ENCODE assay signal across 20 cellular contexts in the genomic region with DNA sequence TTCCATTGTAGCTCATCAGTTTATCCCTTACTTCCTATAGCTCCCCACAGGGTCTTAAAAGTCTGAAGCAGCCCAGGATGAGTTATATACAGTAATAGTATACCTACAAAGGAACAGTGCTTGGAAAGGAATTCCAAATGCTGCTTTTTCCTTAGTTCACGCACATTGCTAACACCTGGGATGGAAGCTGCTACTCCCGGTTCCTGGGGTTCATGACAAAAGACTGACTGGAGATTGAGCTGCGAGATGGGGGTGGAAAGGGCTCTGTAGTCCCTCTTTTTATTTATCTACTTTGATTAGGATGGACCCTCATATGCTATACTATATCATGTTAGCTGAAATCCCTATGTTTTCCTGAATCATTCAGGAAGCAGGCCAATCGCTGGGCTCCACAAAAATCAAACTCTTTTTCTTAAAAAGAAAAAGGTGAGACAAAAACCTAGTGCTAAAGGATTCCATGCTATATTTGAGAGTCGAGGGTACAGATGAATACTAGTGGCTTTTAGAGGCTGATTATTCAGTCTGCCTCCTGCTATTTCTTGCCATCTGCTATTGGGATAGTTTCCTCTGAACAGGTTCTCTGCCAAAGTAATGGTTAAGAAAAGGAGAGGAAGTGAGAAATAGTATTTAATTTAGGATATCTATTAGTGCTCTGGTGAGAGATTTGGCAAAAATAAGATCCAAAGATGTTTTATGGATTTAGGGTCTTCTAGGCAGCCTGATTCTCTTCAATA.
DNase-seq lines count a peak whose midpoint lies in the region; ATAC-seq and TF ChIP-seq lines count a peak whose summit lies in the region.
"Had no signal": no experiment of that assay in that cellular context is flagged by ENCODE, and none has a peak within 500 bp of the region (broad histone marks: within the 10 kb centered on the region; RNA-seq: fewer than 3 reads in every experiment).

No MANE protein-coding gene starts in this region.

- TF ChIP-seq CTCF in endodermal cell (conservative IDR thresholded peaks at IDR 0.05) (no peak), stomach (IDR thresholded peaks at IDR 0.05) (no peak)

- H3K27ac Mint-ChIP-seq in endodermal cell: peak overlapping the region; percentile 52
- H3K27ac Mint-ChIP-seq: CD4-positive, alpha-beta T cell had no signal

- H3K9me3 ChIP-seq in HUES64 (ENCODE audit: insufficient read depth, low read depth, low read length): no peaks in the 10 kb centered on the region
- H3K9me3 ChIP-seq in endodermal cell (ENCODE audit: control insufficient read depth, low read length): no peaks in the 10 kb centered on the region
- H3K9me3 ChIP-seq in stomach: no peaks in the 10 kb centered on the region
- H3K9me3 ChIP-seq: BE2C, Peyer's patch had no signal

- no peak for TF ChIP-seq POLR2A in stomach (IDR thresholded peaks at IDR 0.05)

- no peak overlapping the region for H3K4me3 Mint-ChIP-seq in endodermal cell
- H3K4me3 Mint-ChIP-seq: CD4-positive, alpha-beta T cell had no signal

- intact Hi-C loops in stomach (cut with DNase I; ENCODE audit: low total_unique reads): no loop called here

- no peak overlapping the region for H3K4me3 ChIP-seq in HUES64 (ENCODE audit: low read length)
- no peak overlapping the region for H3K4me3 ChIP-seq in endodermal cell (ENCODE audit: low read length)
- H3K4me3 ChIP-seq in stomach: no peak overlapping the region
- H3K4me3 ChIP-seq: Peyer's patch had no signal

- H3K4me1 Mint-ChIP-seq in endodermal cell: peaks cover 31% of the 10 kb centered on the region

- no peak for TF ChIP-seq EP300 in stomach (IDR thresholded peaks at IDR 0.05)

- H3K36me3 ChIP-seq in HUES64 (ENCODE audit: insufficient read depth, low read length): peaks cover 18% of the 10 kb centered on the region
- H3K36me3 ChIP-seq in endodermal cell (ENCODE audit: control insufficient read depth, insufficient read depth, low read length): peaks cover 34% of the 10 kb centered on the region
- peaks cover 0 to 27% (median 19%) of the 10 kb centered on the region in 4 donors for H3K36me3 ChIP-seq in stomach
- H3K36me3 ChIP-seq: Peyer's patch had no signal

- no peaks in the 10 kb centered on the region for H3K9me3 Mint-ChIP-seq in endodermal cell
- H3K9me3 Mint-ChIP-seq: CD4-positive, alpha-beta T cell had no signal

- H3K27me3 ChIP-seq in HUES64 (ENCODE audit: insufficient read depth, low read length): no peaks in the 10 kb centered on the region
- no peaks in the 10 kb centered on the region for H3K27me3 ChIP-seq in endodermal cell (ENCODE audit: control insufficient read depth, insufficient read depth, low read length, poor library complexity, severe bottlenecking)
- H3K27me3 ChIP-seq in stomach: no peaks in the 10 kb centered on the region
- H3K27me3 ChIP-seq: BE2C, Peyer's patch had no signal

- H3K9ac ChIP-seq in HUES64 (ENCODE audit: low read depth, low read length) (peak overlapping the region; percentile 2; the same call in 1 of the 2 replicates), endodermal cell (ENCODE audit: extremely low read depth, low read length, poor library complexity, severe bottlenecking) (no peak overlapping the region)

- H3K4me1 ChIP-seq in HUES64 (ENCODE audit: insufficient read depth, low read length) (peaks cover 82% of the 10 kb centered on the region), endodermal cell (ENCODE audit: control insufficient read depth, insufficient read depth, low read length) (no peaks in the 10 kb centered on the region), stomach (peaks cover 0 to 28% (median 11%) of the 10 kb centered on the region in 4 donors)
- H3K4me1 ChIP-seq: BE2C, Peyer's patch had no signal

- peak; percentile 72 for DNase-seq in DMS 273 (lab: John Stamatoyannopoulos, UW; ENCODE audit: unreplicated experiment)
- peak; percentile 58 for DNase-seq in endodermal cell
- peak; percentile 26 for DNase-seq in iPS-NIHi7 (ENCODE audit: extremely low spot score)
- DNase-seq in middle frontal gyrus (ENCODE audit: extremely low spot score, low spot score): no peak
- DNase-seq in stomach: no peak
- DNase-seq in glomerular visceral epithelial cell (ENCODE audit: extremely low spot score): no peak
- DNase-seq: 8988T; BE2C; CD4-positive, alpha-beta T cell; GF-D8; HCEC 1CT; KG1; NCI-H1436; NCI-H2029; NCI-H2227 treated with DMSO at 0.1 percent for 48 hours; NCI-H524 treated with DMSO at 0.1 percent for 48 hours; Peyer's patch had no signal

- no peaks in the 10 kb centered on the region for H3K27me3 Mint-ChIP-seq in endodermal cell (ENCODE audit: insufficient read depth)
- H3K27me3 Mint-ChIP-seq: CD4-positive, alpha-beta T cell had no signal

- peaks cover 14% of the 10 kb centered on the region for H3K36me3 Mint-ChIP-seq in endodermal cell (ENCODE audit: low read depth)

- H3K27ac ChIP-seq in HUES64 (ENCODE audit: low read depth, low read length) (peak overlapping the region; percentile 74), endodermal cell (ENCODE audit: low read depth, low read length) (peak overlapping the region; percentile 10), stomach (no peak overlapping the region)
- H3K27ac ChIP-seq: Peyer's patch had no signal

- no peak for ATAC-seq in GM18502 (IDR thresholded peaks at IDR 0.05; ENCODE audit: poor library complexity, unreplicated experiment)
- ATAC-seq: Right ventricle myocardium inferior had no signal

- WGBS in HUES64: 68% methylated on average over 3 of the region's 5 CpGs
- 51 to 55% methylated on average over 5 of the region's 5 CpGs for WGBS in endodermal cell (ENCODE audit: insufficient coverage in 1 of 2, insufficient read length in 1 of 2), 2 experiments
- 90 to 95% (median 93%) methylated on average over 5 of the region's 5 CpGs for WGBS in stomach, 5 donors

Comparison
In these comparisons a context has a peak if more than half of its experiments do, and no peak if none do; other contexts are left out.
1. DNase-seq: peak in DMS 273 (single experiment), endodermal cell (single experiment) and iPS-NIHi7 (single experiment); none in middle frontal gyrus (single experiment), stomach (single experiment) and glomerular visceral epithelial cell (single experiment).
2. H3K27ac ChIP-seq: peak in HUES64 (single experiment) and endodermal cell (single experiment); none in stomach (0 of 5).